ENCODE assay signal across 25 cellular contexts in genomic region chrX:41003501-41004286, GRCh38.
"Had no signal": no experiment of that assay in that cellular context is flagged by ENCODE, and none has a peak within 500 bp of the region (broad histone marks: within the 10 kb centered on the region; RNA-seq: fewer than 3 reads in every experiment).

No MANE protein-coding gene starts in this region.

- H3K36me3 Mint-ChIP-seq: mesothelial cell of epicardium; naive B cell; naive thymus-derived CD8-positive, alpha-beta T cell had no signal

- H3K4me3 ChIP-seq: coronary artery, dorsolateral prefrontal cortex, esophagus muscularis mucosa, gastrocnemius medialis, heart right ventricle, left lung, lower lobe of right lung, mucosa of descending colon had no signal

- H3K27ac ChIP-seq: coronary artery, dorsolateral prefrontal cortex, gastrocnemius medialis, heart right ventricle, left lung, lower lobe of right lung had no signal

- H3K4me1 ChIP-seq: esophagus muscularis mucosa, gastrocnemius medialis, left lung, lower lobe of right lung had no signal

- H3K9me3 Mint-ChIP-seq: naive B cell had no signal

- ATAC-seq: gastrocnemius medialis; heart right ventricle; left cardiac atrium; left lung; left ventricle myocardium superior; lower lobe of right lung; mucosa of descending colon; naive thymus-derived CD8-positive, alpha-beta T cell had no signal

- H3K4me3 Mint-ChIP-seq: mesothelial cell of epicardium; naive B cell; naive thymus-derived CD8-positive, alpha-beta T cell had no signal

- DNase-seq: dermis blood vessel endothelial cell; dorsolateral prefrontal cortex; effector CD4-positive, alpha-beta T cell; effector memory CD4-positive, alpha-beta T cell; foreskin fibroblast; foreskin melanocyte; gastrocnemius medialis; glutamatergic neuron; head of caudate nucleus; heart right ventricle; hippocampal formation; left cardiac atrium; left lung; left ventricle myocardium superior; lower lobe of right lung; mesenchymal stem cell; mucosa of descending colon; naive B cell; naive thymus-derived CD8-positive, alpha-beta T cell had no signal

- H3K9me3 ChIP-seq: esophagus muscularis mucosa, gastrocnemius medialis, heart right ventricle, left lung, lower lobe of right lung, mucosa of descending colon had no signal

- FAIRE-seq: endothelial cell of umbilical vein, islet of Langerhans, keratinocyte had no signal

- H3K27ac Mint-ChIP-seq: mesothelial cell of epicardium; naive thymus-derived CD8-positive, alpha-beta T cell had no signal

- H3K36me3 ChIP-seq: esophagus muscularis mucosa, gastrocnemius medialis, heart right ventricle, left lung, lower lobe of right lung had no signal
